In the genomic region with DNA sequence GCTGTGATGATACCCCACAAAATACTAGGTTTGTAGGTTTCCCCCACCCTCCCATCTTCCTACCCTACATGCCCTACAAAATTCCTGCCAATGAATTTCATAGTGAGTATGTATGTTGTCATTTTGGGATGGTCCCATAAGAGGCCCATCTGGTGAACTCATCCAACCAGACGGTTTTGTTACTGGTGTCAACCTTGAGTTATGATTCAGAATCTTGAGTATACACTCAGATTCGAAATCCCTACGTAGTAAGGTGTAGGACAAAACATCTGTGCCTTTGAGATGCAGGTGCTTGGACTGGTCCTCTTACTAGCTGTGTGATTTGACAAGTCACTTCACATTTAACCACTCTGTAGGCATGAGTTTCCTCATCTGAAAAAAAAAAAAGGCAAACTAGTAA, we compare ENCODE assay signal across 1 cellular context.
TF ChIP-seq lines count a peak whose summit lies in the region.

No MANE protein-coding gene starts in this region.

TF ChIP-seq in liver, 16 proteins besides CTCF, POLR2A, EP300 and RAD21 (continued from another document):
- TF ChIP-seq NR2F2 (IDR thresholded peaks at IDR 0.05) (no peak), TAF1 (conservative IDR thresholded peaks at IDR 0.05) (no peak), YY1 (IDR thresholded peaks at IDR 0.05) (no peak), HNF4A (conservative IDR thresholded peaks at IDR 0.05) (no peak)
- TF ChIP-seq, protein P1, sequence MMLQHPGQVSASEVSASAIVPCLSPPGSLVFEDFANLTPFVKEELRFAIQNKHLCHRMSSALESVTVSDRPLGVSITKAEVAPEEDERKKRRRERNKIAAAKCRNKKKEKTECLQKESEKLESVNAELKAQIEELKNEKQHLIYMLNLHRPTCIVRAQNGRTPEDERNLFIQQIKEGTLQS (IDR thresholded peaks at IDR 0.05), result no peak
